9 cellular contexts compared by ENCODE assay signal in genomic region chr12:76820888-76821482, GRCh38. TPM values are rescaled to one million over a fixed set of nuclear protein-coding genes. Genes with fewer than 3 reads are reported as not detected.
A peak's percentile ranks its signal among the peaks of the same experiment; 100 is the strongest.
DNase-seq lines count a peak whose midpoint lies in the region; ATAC-seq and TF ChIP-seq lines count a peak whose summit lies in the region.
"Had no signal": no experiment of that assay in that cellular context is flagged by ENCODE, and none has a peak within 500 bp of the region (broad histone marks: within the 10 kb centered on the region; RNA-seq: fewer than 3 reads in every experiment).

No MANE protein-coding gene starts in this region.

- CTCF ChIA-PET in Calu3 (lab: Charles Lee) = interaction anchor here (2.3 kb wide), 1 partner anchor 190 kb away, joined by 14 read pairs; no protein-coding TSS in a partner anchor

- DNase-seq in Calu3 (peak; percentile 50), HT-29 (ENCODE audit: low spot score) (peak; percentile 47), iPS-NIHi7 (ENCODE audit: extremely low spot score) (peak; percentile 67)
- no peak for DNase-seq in stimulated activated naive CD8-positive, alpha-beta T cell treated with anti-CD3 and anti-CD28 coated beads, Interleukin-15, amount 100 ng/mL, for 72 hours
- no peak for DNase-seq in activated naive CD4-positive, alpha-beta T cell treated with anti-CD3 and anti-CD28 coated beads, Interleukin-2, amount 50 U/mL, for 72 hours (ENCODE audit: low spot score in 2 of 2)

- H3K9me3 Mint-ChIP-seq in Calu3 (ENCODE audit: low read depth, unreplicated experiment) = no peaks in the 10 kb centered on the region
- no peaks in the 10 kb centered on the region for H3K9me3 Mint-ChIP-seq in stimulated activated naive CD8-positive, alpha-beta T cell treated with anti-CD3 and anti-CD28 coated beads, Interleukin-15, amount 100 ng/mL, for 72 hours
- H3K9me3 Mint-ChIP-seq in activated naive CD4-positive, alpha-beta T cell treated with anti-CD3 and anti-CD28 coated beads, Interleukin-2, amount 50 U/mL, for 72 hours = no peaks in the 10 kb centered on the region
- H3K9me3 Mint-ChIP-seq: memory B cell had no signal

- no TSS peak for BruUV-seq in Calu3 (replicated peaks; lab: Mats Ljungman, UMichigan)

- H3K4me1 Mint-ChIP-seq in Calu3 (ENCODE audit: low read depth, unreplicated experiment) = no peaks in the 10 kb centered on the region
- H3K4me1 Mint-ChIP-seq in stimulated activated naive CD8-positive, alpha-beta T cell treated with anti-CD3 and anti-CD28 coated beads, Interleukin-15, amount 100 ng/mL, for 72 hours = no peaks in the 10 kb centered on the region
- H3K4me1 Mint-ChIP-seq: memory B cell had no signal

- H3K4me3 ChIP-seq in WI38 (ENCODE audit: low read depth, low read length) = no peak overlapping the region

- no peaks in the 10 kb centered on the region for H3K27me3 Mint-ChIP-seq in Calu3 (ENCODE audit: unreplicated experiment)
- H3K27me3 Mint-ChIP-seq in stimulated activated naive CD8-positive, alpha-beta T cell treated with anti-CD3 and anti-CD28 coated beads, Interleukin-15, amount 100 ng/mL, for 72 hours = no peaks in the 10 kb centered on the region
- H3K27me3 Mint-ChIP-seq: memory B cell had no signal

- no peak overlapping the region for H3K4me3 Mint-ChIP-seq in Calu3 (ENCODE audit: low read depth, unreplicated experiment)
- H3K4me3 Mint-ChIP-seq in stimulated activated naive CD8-positive, alpha-beta T cell treated with anti-CD3 and anti-CD28 coated beads, Interleukin-15, amount 100 ng/mL, for 72 hours = no peak overlapping the region
- H3K4me3 Mint-ChIP-seq: memory B cell had no signal

- TF ChIP-seq CTCF in Calu3 (IDR thresholded peaks at IDR 0.05; ENCODE audit: unreplicated experiment) (peak; percentile 50), WI38 (IDR thresholded peaks at IDR 0.05; ENCODE audit: low read depth, low read length) (peak; percentile 68)

- no peaks in the 10 kb centered on the region for H3K36me3 Mint-ChIP-seq in Calu3 (ENCODE audit: insufficient read depth, unreplicated experiment)
- H3K36me3 Mint-ChIP-seq in activated naive CD4-positive, alpha-beta T cell treated with anti-CD3 and anti-CD28 coated beads, Interleukin-2, amount 50 U/mL, for 72 hours = no peaks in the 10 kb centered on the region

- no peak for ATAC-seq in GM19455 (IDR thresholded peaks at IDR 0.05; ENCODE audit: unreplicated experiment)
- ATAC-seq in stimulated activated naive CD8-positive, alpha-beta T cell treated with anti-CD3 and anti-CD28 coated beads, Interleukin-15, amount 100 ng/mL, for 72 hours = no peak
- no peak for ATAC-seq in activated naive CD4-positive, alpha-beta T cell treated with anti-CD3 and anti-CD28 coated beads, Interleukin-2, amount 50 U/mL, for 72 hours
- ATAC-seq in HG03196 (IDR thresholded peaks at IDR 0.05; ENCODE audit: unreplicated experiment) = no peak

- no peak overlapping the region for H3K27ac Mint-ChIP-seq in Calu3 (ENCODE audit: unreplicated experiment)
- H3K27ac Mint-ChIP-seq in stimulated activated naive CD8-positive, alpha-beta T cell treated with anti-CD3 and anti-CD28 coated beads, Interleukin-15, amount 100 ng/mL, for 72 hours = no peak overlapping the region
- no peak overlapping the region for H3K27ac Mint-ChIP-seq in activated naive CD4-positive, alpha-beta T cell treated with anti-CD3 and anti-CD28 coated beads, Interleukin-2, amount 50 U/mL, for 72 hours
- H3K27ac Mint-ChIP-seq: memory B cell had no signal

- intact Hi-C loops in Calu3 (cut with micrococcal nuclease; ENCODE audit: unreplicated experiment) = loop anchor here (1.0 to 10.0 kb wide), 2 partner anchors 104 to 200 kb away; no protein-coding TSS in a partner anchor

RNA-seq across cellular contexts. Expression of gene ZDHHC17, which starts 57.1 kb away (rescaled TPM):
- 28.6 and 31.4 TPM in 2 replicates for total RNA-seq in Calu3 (2022)
- total RNA-seq in HT-29 (2014; rRNA removed; shearing (Covaris generic)) = 12.2 and 14.2 TPM in 2 replicates
- total RNA-seq in activated naive CD4-positive, alpha-beta T cell treated with anti-CD3 and anti-CD28 coated beads, Interleukin-2, amount 50 U/mL, for 72 hours = 10 to 100 TPM; 33.8 to 42.4 TPM

RNA-seq across cellular contexts. Expression of gene CSRP2, which starts 57.8 kb away (rescaled TPM):
- total RNA-seq in Calu3 (2022) = 9.1 and 11.7 TPM in 2 replicates
- 0.43 TPM in 1 of 2 replicates, not detected in the other for total RNA-seq in HT-29 (2014; rRNA removed; shearing (Covaris generic))
- total RNA-seq in activated naive CD4-positive, alpha-beta T cell treated with anti-CD3 and anti-CD28 coated beads, Interleukin-2, amount 50 U/mL, for 72 hours = 1 to 10 TPM in 1 of 2 donors, under 1 TPM in 1; 0.84 to 2.8 TPM

Comparison
In these comparisons a context has a peak if more than half of its experiments do, and no peak if none do; other contexts are left out.
1. DNase-seq: peak in Calu3 (single experiment), HT-29 (single experiment) and iPS-NIHi7 (single experiment); none in stimulated activated naive CD8-positive, alpha-beta T cell treated with anti-CD3 and anti-CD28 coated beads, Interleukin-15, amount 100 ng/mL, for 72 hours (0 of 2) and activated naive CD4-positive, alpha-beta T cell treated with anti-CD3 and anti-CD28 coated beads, Interleukin-2, amount 50 U/mL, for 72 hours (0 of 2).